Comparison of ENCODE assay signal across 13 cellular contexts in the genomic region with DNA sequence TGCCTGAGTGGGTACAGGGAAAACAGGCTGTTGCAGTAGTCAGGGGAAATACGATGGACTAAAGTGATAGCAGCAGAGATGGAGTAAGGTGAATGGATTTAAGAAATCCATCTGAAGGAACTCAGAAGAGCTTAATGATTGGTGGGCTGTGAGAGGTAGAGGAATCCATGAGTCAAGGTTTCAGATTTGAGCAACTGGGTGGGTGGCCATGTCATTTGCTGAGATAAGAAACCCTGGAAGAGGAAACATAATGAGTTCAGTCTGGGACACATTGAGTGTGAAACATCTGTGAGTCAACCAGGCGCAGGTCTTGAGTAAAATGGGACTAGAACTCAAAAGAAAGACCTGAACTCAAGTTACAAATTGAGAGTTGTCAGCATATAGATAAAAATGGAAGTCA. TPM values are rescaled to one million over a fixed set of nuclear protein-coding genes. Genes with fewer than 3 reads are reported as not detected.
A peak's percentile ranks its signal among the peaks of the same experiment; 100 is the strongest.
DNase-seq lines count a peak whose midpoint lies in the region; ATAC-seq and TF ChIP-seq lines count a peak whose summit lies in the region.
"Had no signal": no experiment of that assay in that cellular context is flagged by ENCODE, and none has a peak within 500 bp of the region (broad histone marks: within the 10 kb centered on the region; RNA-seq: fewer than 3 reads in every experiment).

No MANE protein-coding gene starts in this region.

- no peaks in the 10 kb centered on the region for H3K36me3 ChIP-seq in osteoblast (ENCODE audit: insufficient read depth, low read length)
- H3K36me3 ChIP-seq: lower lobe of right lung had no signal

- H3K9me3 Mint-ChIP-seq in activated CD8-positive, alpha-beta T cell treated with anti-CD3 and anti-CD28 coated beads for 36 hours, result peaks cover 3% of the 10 kb centered on the region
- no peaks in the 10 kb centered on the region for H3K9me3 Mint-ChIP-seq in activated CD8-positive, alpha-beta T cell treated with anti-CD3 and anti-CD28 coated beads, Interleukin-2, amount 10 ng/mL, durations not matched to agents 7 days and 5 days (ENCODE audit: insufficient read depth)

- POLR2A ChIA-PET in activated CD8-positive, alpha-beta T cell treated with anti-CD3 and anti-CD28 coated beads for 36 hours (lab: Charles Lee), result no interaction called here
- POLR2A ChIA-PET in activated CD8-positive, alpha-beta T cell treated with anti-CD3 and anti-CD28 coated beads, Interleukin-2, amount 10 ng/mL, durations not matched to agents 7 days and 5 days (lab: Charles Lee), result no interaction called here

- H3K27me3 ChIP-seq in osteoblast (ENCODE audit: insufficient read depth, low read length), result no peaks in the 10 kb centered on the region

- no peaks in the 10 kb centered on the region for H3K4me1 ChIP-seq in osteoblast (ENCODE audit: insufficient read depth, low read length)
- H3K4me1 ChIP-seq: lower lobe of right lung had no signal

- no peak for TF ChIP-seq CTCF in activated CD8-positive, alpha-beta T cell treated with anti-CD3 and anti-CD28 coated beads for 36 hours (IDR thresholded peaks at IDR 0.05)
- TF ChIP-seq CTCF in choroid plexus epithelial cell (conservative IDR thresholded peaks at IDR 0.05; ENCODE audit: low read depth, low read length), result no peak
- TF ChIP-seq CTCF in osteoblast (IDR thresholded peaks at IDR 0.05; ENCODE audit: extremely low read depth, low read depth, low read length), result no peak

- intact Hi-C loops in activated CD8-positive, alpha-beta T cell treated with anti-CD3 and anti-CD28 coated beads for 36 hours (cut with micrococcal nuclease), result no loop called here

- DNase-seq in activated CD8-positive, alpha-beta T cell treated with anti-CD3 and anti-CD28 coated beads for 36 hours, result peak; percentile 69
- no peak for DNase-seq in activated CD8-positive, alpha-beta T cell treated with anti-CD3 and anti-CD28 coated beads, Interleukin-2, amount 10 ng/mL, durations not matched to agents 7 days and 5 days
- DNase-seq in OCI-M1 (lab: John Stamatoyannopoulos, UW) (peak; percentile 22), choroid plexus epithelial cell (ENCODE audit: low read depth) (peak; percentile 27), osteoblast (ENCODE audit: insufficient read length, low spot score, missing footprints) (no peak), amygdala (lab: John Stamatoyannopoulos, UW) (no peak)
- peak; percentile 55 for DNase-seq in stimulated activated CD8-positive, alpha-beta memory T cell treated with anti-CD3 and anti-CD28 coated beads, Interleukin-4, amount 100 ng/mL, for 48 hours
- DNase-seq: COR-L47; GF-D8; lower lobe of right lung; naive thymus-derived CD4-positive, alpha-beta T cell; NCI-H2107 had no signal

- no peak overlapping the region for H3K4me3 Mint-ChIP-seq in activated CD8-positive, alpha-beta T cell treated with anti-CD3 and anti-CD28 coated beads for 36 hours
- no peak overlapping the region for H3K4me3 Mint-ChIP-seq in activated CD8-positive, alpha-beta T cell treated with anti-CD3 and anti-CD28 coated beads, Interleukin-2, amount 10 ng/mL, durations not matched to agents 7 days and 5 days
- H3K4me3 Mint-ChIP-seq: naive thymus-derived CD4-positive, alpha-beta T cell had no signal

- no peaks in the 10 kb centered on the region for H4K20me1 ChIP-seq in osteoblast (ENCODE audit: insufficient read depth, low read length)

- peak overlapping the region; percentile 17 for H3K27ac Mint-ChIP-seq in activated CD8-positive, alpha-beta T cell treated with anti-CD3 and anti-CD28 coated beads for 36 hours
- no peak overlapping the region for H3K27ac Mint-ChIP-seq in activated CD8-positive, alpha-beta T cell treated with anti-CD3 and anti-CD28 coated beads, Interleukin-2, amount 10 ng/mL, durations not matched to agents 7 days and 5 days
- H3K27ac Mint-ChIP-seq: naive thymus-derived CD4-positive, alpha-beta T cell had no signal

- H3K27ac ChIP-seq in osteoblast (ENCODE audit: low read depth, low read length), result no peak overlapping the region
- H3K27ac ChIP-seq: lower lobe of right lung had no signal

- no peak overlapping the region for H2AFZ ChIP-seq in osteoblast (ENCODE audit: low read length)

- ATAC-seq in activated CD8-positive, alpha-beta T cell treated with anti-CD3 and anti-CD28 coated beads for 36 hours, result peak; percentile 93
- ATAC-seq in activated CD8-positive, alpha-beta T cell treated with anti-CD3 and anti-CD28 coated beads, Interleukin-2, amount 10 ng/mL, durations not matched to agents 7 days and 5 days, result no peak
- no peak for ATAC-seq in GM18511 (IDR thresholded peaks at IDR 0.05; ENCODE audit: unreplicated experiment)
- ATAC-seq: lower lobe of right lung; naive thymus-derived CD4-positive, alpha-beta T cell had no signal

- no peaks in the 10 kb centered on the region for H3K79me2 ChIP-seq in osteoblast (ENCODE audit: insufficient read depth, low read length)

- no peak overlapping the region for H3K4me2 ChIP-seq in osteoblast (ENCODE audit: insufficient read depth, low read length)

- peaks cover 17% of the 10 kb centered on the region for H3K4me1 Mint-ChIP-seq in activated CD8-positive, alpha-beta T cell treated with anti-CD3 and anti-CD28 coated beads for 36 hours (ENCODE audit: low read depth)
- no peaks in the 10 kb centered on the region for H3K4me1 Mint-ChIP-seq in activated CD8-positive, alpha-beta T cell treated with anti-CD3 and anti-CD28 coated beads, Interleukin-2, amount 10 ng/mL, durations not matched to agents 7 days and 5 days (ENCODE audit: low read depth)

- CTCF ChIA-PET in activated CD8-positive, alpha-beta T cell treated with anti-CD3 and anti-CD28 coated beads for 36 hours (lab: Charles Lee), result interaction anchor here (3.0 kb wide), 1 partner anchor 19 kb away, joined by 12 read pairs; the partner anchor contains the start of gene ASNSD1
- CTCF ChIA-PET in activated CD8-positive, alpha-beta T cell treated with anti-CD3 and anti-CD28 coated beads, Interleukin-2, amount 10 ng/mL, durations not matched to agents 7 days and 5 days (lab: Charles Lee), result interaction anchor here (1.0 to 1.7 kb wide), 3 partner anchors 12 to 19 kb away, joined by 3 to 4 read pairs (median 3); partner anchors contain the start of gene ASNSD1

- no peaks in the 10 kb centered on the region for H3K27me3 Mint-ChIP-seq in activated CD8-positive, alpha-beta T cell treated with anti-CD3 and anti-CD28 coated beads for 36 hours
- H3K27me3 Mint-ChIP-seq in activated CD8-positive, alpha-beta T cell treated with anti-CD3 and anti-CD28 coated beads, Interleukin-2, amount 10 ng/mL, durations not matched to agents 7 days and 5 days (ENCODE audit: low read depth), result no peaks in the 10 kb centered on the region
- H3K27me3 Mint-ChIP-seq: naive thymus-derived CD4-positive, alpha-beta T cell had no signal

- no peaks in the 10 kb centered on the region for H3K9me3 ChIP-seq in osteoblast (ENCODE audit: low read depth, low read length)
- H3K9me3 ChIP-seq: lower lobe of right lung had no signal

- no peaks in the 10 kb centered on the region for H3K36me3 Mint-ChIP-seq in activated CD8-positive, alpha-beta T cell treated with anti-CD3 and anti-CD28 coated beads for 36 hours (ENCODE audit: low read depth)
- H3K36me3 Mint-ChIP-seq in activated CD8-positive, alpha-beta T cell treated with anti-CD3 and anti-CD28 coated beads, Interleukin-2, amount 10 ng/mL, durations not matched to agents 7 days and 5 days (ENCODE audit: low read depth), result no peaks in the 10 kb centered on the region
- H3K36me3 Mint-ChIP-seq: naive thymus-derived CD4-positive, alpha-beta T cell had no signal

- H3K4me3 ChIP-seq in choroid plexus epithelial cell (ENCODE audit: low read depth, low read length) (no peak overlapping the region), osteoblast (ENCODE audit: insufficient read depth, low read length) (no peak overlapping the region)
- H3K4me3 ChIP-seq: lower lobe of right lung had no signal

RNA-seq across cellular contexts. Expression of gene ASNSD1, which starts 19.7 kb away (rescaled TPM):
- total RNA-seq in activated CD8-positive, alpha-beta T cell treated with anti-CD3 and anti-CD28 coated beads for 36 hours, result 10 to 100 TPM; 41.0 to 43.2 TPM
- total RNA-seq in activated CD8-positive, alpha-beta T cell treated with anti-CD3 and anti-CD28 coated beads, Interleukin-2, amount 10 ng/mL, durations not matched to agents 7 days and 5 days, result 10 to 100 TPM; 36.9 to 39.4 TPM
- total RNA-seq in osteoblast, result 79.0 and 81.8 TPM in 2 replicates

RNA-seq across cellular contexts. Expression of gene ANKAR, which starts 32.9 kb away (rescaled TPM):
- 1 to 10 TPM; 3.5 to 3.6 TPM for total RNA-seq in activated CD8-positive, alpha-beta T cell treated with anti-CD3 and anti-CD28 coated beads for 36 hours
- 1 to 10 TPM; 4.8 to 5.2 TPM for total RNA-seq in activated CD8-positive, alpha-beta T cell treated with anti-CD3 and anti-CD28 coated beads, Interleukin-2, amount 10 ng/mL, durations not matched to agents 7 days and 5 days
- 14.1 TPM in 2 replicates for total RNA-seq in osteoblast

Comparison
In these comparisons a context has a peak if more than half of its experiments do, and no peak if none do; other contexts are left out.
1. DNase-seq: peak in activated CD8-positive, alpha-beta T cell treated with anti-CD3 and anti-CD28 coated beads for 36 hours (single experiment), OCI-M1 (single experiment), choroid plexus epithelial cell (single experiment) and stimulated activated CD8-positive, alpha-beta memory T cell treated with anti-CD3 and anti-CD28 coated beads, Interleukin-4, amount 100 ng/mL, for 48 hours (single experiment); none in activated CD8-positive, alpha-beta T cell treated with anti-CD3 and anti-CD28 coated beads, Interleukin-2, amount 10 ng/mL, durations not matched to agents 7 days and 5 days (single experiment), osteoblast (single experiment) and amygdala (0 of 56).